Comparison of ENCODE assay signal across 1 cellular context in genomic region chr11:119024430-119025098, GRCh38.
TF ChIP-seq lines count a peak whose summit lies in the region.

No MANE protein-coding gene starts in this region.

TF ChIP-seq in SK-N-SH treated with all-trans-retinoic acid at 6 μM for 48 hours, 23 proteins besides CTCF, POLR2A, EP300 and RAD21 (continued from another document):
- TF ChIP-seq RARB (CRISPR knock-in tag; IDR thresholded peaks at IDR 0.05), result no peak
